In the genomic region with DNA sequence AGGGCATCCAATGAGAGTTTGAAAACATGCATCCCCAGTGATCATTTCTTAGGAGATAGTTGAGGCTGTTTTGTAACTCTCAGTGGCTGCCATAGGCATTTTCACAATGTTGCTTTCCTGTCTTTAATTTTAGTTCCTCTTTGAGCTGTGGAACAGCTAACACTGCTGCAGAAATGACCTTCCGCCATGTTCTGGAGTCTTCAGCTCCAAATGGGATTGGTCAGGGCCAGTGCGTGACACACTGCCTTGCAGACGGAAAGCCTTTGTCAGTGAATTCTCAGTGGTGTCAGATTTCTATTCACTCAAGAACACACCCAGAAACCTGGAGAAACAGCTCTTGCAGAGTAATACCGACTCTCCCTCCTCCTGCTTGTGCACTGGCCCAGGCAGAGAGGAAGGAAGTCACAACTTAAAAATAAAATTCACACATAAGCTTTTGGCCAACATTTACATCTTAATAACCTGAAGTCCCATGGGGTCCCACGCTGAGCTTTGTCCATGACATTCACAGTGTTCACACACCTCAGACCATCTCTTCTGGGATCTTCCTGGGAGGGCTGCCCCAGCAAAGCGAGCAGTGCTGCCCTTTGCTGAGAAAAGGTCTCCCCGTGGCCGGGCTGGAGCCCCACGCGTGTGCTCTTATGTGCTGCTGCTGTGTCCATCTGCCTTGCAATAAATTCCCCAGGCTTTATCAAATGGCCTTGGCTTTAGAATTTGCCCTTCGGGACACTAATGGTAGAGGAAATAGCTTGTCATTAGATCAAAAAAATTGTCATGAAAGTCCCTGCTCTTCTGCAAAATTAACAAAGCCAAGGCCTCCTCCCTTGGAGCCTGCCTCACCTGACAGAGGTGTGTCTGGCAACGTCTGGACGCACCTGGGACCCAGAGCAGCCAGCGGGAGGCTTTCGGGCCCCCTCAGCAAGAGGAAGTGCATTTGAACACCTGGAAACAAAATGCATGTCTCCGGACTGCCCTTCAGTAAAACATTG, we compare ENCODE assay signal across 1 cellular context.
TF ChIP-seq lines count a peak whose summit lies in the region.

No MANE protein-coding gene starts in this region.

TF ChIP-seq in HepG2, 621 proteins besides CTCF, POLR2A, EP300 and RAD21 (continued from another document and continues in another):
- TF ChIP-seq, protein P1, sequence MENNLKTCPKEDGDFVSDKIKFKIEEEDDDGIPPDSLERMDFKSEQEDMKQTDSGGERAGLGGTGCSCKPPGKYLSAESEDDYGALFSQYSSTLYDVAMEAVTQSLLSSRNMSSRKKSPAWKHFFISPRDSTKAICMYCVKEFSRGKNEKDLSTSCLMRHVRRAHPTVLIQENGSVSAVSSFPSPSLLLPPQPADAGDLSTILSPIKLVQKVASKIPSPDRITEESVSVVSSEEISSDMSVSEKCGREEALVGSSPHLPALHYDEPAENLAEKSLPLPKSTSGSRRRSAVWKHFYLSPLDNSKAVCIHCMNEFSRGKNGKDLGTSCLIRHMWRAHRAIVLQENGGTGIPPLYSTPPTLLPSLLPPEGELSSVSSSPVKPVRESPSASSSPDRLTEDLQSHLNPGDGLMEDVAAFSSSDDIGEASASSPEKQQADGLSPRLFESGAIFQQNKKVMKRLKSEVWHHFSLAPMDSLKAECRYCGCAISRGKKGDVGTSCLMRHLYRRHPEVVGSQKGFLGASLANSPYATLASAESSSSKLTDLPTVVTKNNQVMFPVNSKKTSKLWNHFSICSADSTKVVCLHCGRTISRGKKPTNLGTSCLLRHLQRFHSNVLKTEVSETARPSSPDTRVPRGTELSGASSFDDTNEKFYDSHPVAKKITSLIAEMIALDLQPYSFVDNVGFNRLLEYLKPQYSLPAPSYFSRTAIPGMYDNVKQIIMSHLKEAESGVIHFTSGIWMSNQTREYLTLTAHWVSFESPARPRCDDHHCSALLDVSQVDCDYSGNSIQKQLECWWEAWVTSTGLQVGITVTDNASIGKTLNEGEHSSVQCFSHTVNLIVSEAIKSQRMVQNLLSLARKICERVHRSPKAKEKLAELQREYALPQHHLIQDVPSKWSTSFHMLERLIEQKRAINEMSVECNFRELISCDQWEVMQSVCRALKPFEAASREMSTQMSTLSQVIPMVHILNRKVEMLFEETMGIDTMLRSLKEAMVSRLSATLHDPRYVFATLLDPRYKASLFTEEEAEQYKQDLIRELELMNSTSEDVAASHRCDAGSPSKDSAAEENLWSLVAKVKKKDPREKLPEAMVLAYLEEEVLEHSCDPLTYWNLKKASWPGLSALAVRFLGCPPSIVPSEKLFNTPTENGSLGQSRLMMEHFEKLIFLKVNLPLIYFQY (CRISPR knock-in tag; IDR thresholded peaks at IDR 0.05; ENCODE audit: borderline replicate concordance): no peak
- TF ChIP-seq ZNF10 (CRISPR knock-in tag; IDR thresholded peaks at IDR 0.05; ENCODE audit: borderline replicate concordance, low read depth) (no peak), TEAD2 (CRISPR knock-in tag; IDR thresholded peaks at IDR 0.05) (no peak), NONO (IDR thresholded peaks at IDR 0.05) (no peak), NONO (CRISPR knock-in tag; conservative IDR thresholded peaks at IDR 0.05) (no peak), EZH2 (conservative IDR thresholded peaks at IDR 0.05; ENCODE audit: low read depth, low read length) (no peak), NFE2L2 (IDR thresholded peaks at IDR 0.05; ENCODE audit: low read length) (no peak), SKI (IDR thresholded peaks at IDR 0.05; ENCODE audit: partially characterized antibody) (no peak), TBP (CRISPR knock-in tag; IDR thresholded peaks at IDR 0.05) (no peak), ZNF367 (CRISPR knock-in tag; IDR thresholded peaks at IDR 0.05; ENCODE audit: borderline replicate concordance) (no peak), SIX1 (CRISPR knock-in tag; IDR thresholded peaks at IDR 0.05; ENCODE audit: borderline replicate concordance) (peak; percentile 69; the same call in 1 of the 2 replicates), CAMTA2 (CRISPR knock-in tag; IDR thresholded peaks at IDR 0.05; ENCODE audit: borderline replicate concordance) (no peak), NR3C1 (CRISPR knock-in tag; IDR thresholded peaks at IDR 0.05) (no peak), RBM39 (IDR thresholded peaks at IDR 0.05; ENCODE audit: low read depth, low read length, poor library complexity, severe bottlenecking) (no peak), CHCHD3 (CRISPR knock-in tag; IDR thresholded peaks at IDR 0.05) (no peak), ZNF432 (CRISPR knock-in tag; IDR thresholded peaks at IDR 0.05; ENCODE audit: borderline replicate concordance) (no peak), CBX1 (IDR thresholded peaks at IDR 0.05; ENCODE audit: low read depth) (no peak)
- TF ChIP-seq, protein P2, sequence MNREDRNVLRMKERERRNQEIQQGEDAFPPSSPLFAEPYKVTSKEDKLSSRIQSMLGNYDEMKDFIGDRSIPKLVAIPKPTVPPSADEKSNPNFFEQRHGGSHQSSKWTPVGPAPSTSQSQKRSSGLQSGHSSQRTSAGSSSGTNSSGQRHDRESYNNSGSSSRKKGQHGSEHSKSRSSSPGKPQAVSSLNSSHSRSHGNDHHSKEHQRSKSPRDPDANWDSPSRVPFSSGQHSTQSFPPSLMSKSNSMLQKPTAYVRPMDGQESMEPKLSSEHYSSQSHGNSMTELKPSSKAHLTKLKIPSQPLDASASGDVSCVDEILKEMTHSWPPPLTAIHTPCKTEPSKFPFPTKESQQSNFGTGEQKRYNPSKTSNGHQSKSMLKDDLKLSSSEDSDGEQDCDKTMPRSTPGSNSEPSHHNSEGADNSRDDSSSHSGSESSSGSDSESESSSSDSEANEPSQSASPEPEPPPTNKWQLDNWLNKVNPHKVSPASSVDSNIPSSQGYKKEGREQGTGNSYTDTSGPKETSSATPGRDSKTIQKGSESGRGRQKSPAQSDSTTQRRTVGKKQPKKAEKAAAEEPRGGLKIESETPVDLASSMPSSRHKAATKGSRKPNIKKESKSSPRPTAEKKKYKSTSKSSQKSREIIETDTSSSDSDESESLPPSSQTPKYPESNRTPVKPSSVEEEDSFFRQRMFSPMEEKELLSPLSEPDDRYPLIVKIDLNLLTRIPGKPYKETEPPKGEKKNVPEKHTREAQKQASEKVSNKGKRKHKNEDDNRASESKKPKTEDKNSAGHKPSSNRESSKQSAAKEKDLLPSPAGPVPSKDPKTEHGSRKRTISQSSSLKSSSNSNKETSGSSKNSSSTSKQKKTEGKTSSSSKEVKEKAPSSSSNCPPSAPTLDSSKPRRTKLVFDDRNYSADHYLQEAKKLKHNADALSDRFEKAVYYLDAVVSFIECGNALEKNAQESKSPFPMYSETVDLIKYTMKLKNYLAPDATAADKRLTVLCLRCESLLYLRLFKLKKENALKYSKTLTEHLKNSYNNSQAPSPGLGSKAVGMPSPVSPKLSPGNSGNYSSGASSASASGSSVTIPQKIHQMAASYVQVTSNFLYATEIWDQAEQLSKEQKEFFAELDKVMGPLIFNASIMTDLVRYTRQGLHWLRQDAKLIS (CRISPR knock-in tag; IDR thresholded peaks at IDR 0.05): no peak
- TF ChIP-seq, protein P3, sequence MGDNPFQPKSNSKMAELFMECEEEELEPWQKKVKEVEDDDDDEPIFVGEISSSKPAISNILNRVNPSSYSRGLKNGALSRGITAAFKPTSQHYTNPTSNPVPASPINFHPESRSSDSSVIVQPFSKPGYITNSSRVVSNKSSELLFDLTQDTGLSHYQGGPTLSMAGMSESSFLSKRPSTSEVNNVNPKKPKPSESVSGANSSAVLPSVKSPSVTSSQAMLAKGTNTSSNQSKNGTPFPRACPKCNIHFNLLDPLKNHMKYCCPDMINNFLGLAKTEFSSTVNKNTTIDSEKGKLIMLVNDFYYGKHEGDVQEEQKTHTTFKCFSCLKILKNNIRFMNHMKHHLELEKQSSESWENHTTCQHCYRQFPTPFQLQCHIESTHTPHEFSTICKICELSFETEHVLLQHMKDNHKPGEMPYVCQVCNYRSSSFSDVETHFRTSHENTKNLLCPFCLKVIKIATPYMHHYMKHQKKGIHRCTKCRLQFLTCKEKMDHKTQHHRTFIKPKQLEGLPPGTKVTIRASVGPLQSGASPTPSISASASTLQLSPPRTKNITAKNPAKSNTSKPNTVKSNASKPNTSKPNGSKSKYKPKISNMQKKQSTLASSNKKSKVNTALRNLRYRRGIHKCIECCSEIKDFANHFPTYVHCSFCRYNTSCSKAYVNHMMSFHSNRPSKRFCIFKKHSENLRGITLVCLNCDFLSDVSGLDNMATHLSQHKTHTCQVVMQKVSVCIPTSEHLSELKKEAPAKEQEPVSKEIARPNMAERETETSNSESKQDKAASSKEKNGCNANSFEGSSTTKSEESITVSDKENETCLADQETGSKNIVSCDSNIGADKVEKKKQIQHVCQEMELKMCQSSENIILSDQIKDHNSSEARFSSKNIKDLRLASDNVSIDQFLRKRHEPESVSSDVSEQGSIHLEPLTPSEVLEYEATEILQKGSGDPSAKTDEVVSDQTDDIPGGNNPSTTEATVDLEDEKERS (CRISPR knock-in tag; IDR thresholded peaks at IDR 0.05): no peak
- TF ChIP-seq, protein P4, sequence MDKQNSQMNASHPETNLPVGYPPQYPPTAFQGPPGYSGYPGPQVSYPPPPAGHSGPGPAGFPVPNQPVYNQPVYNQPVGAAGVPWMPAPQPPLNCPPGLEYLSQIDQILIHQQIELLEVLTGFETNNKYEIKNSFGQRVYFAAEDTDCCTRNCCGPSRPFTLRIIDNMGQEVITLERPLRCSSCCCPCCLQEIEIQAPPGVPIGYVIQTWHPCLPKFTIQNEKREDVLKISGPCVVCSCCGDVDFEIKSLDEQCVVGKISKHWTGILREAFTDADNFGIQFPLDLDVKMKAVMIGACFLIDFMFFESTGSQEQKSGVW (CRISPR knock-in tag; IDR thresholded peaks at IDR 0.05; ENCODE audit: borderline replicate concordance): no peak
- TF ChIP-seq, protein P5, sequence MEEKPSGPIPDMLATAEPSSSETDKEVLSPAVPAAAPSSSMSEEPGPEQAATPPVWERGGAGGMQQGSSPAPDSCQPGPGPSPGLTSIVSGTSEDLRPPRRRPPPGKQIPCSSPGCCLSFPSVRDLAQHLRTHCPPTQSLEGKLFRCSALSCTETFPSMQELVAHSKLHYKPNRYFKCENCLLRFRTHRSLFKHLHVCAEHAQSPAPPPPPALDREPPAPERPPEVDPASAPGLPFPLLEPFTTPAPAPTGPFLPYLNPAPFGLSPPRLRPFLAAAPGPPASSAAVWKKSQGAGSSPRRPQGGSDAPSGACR (CRISPR knock-in tag; IDR thresholded peaks at IDR 0.05): no peak; the same call in 1 of the 2 replicates
- TF ChIP-seq, protein P6, sequence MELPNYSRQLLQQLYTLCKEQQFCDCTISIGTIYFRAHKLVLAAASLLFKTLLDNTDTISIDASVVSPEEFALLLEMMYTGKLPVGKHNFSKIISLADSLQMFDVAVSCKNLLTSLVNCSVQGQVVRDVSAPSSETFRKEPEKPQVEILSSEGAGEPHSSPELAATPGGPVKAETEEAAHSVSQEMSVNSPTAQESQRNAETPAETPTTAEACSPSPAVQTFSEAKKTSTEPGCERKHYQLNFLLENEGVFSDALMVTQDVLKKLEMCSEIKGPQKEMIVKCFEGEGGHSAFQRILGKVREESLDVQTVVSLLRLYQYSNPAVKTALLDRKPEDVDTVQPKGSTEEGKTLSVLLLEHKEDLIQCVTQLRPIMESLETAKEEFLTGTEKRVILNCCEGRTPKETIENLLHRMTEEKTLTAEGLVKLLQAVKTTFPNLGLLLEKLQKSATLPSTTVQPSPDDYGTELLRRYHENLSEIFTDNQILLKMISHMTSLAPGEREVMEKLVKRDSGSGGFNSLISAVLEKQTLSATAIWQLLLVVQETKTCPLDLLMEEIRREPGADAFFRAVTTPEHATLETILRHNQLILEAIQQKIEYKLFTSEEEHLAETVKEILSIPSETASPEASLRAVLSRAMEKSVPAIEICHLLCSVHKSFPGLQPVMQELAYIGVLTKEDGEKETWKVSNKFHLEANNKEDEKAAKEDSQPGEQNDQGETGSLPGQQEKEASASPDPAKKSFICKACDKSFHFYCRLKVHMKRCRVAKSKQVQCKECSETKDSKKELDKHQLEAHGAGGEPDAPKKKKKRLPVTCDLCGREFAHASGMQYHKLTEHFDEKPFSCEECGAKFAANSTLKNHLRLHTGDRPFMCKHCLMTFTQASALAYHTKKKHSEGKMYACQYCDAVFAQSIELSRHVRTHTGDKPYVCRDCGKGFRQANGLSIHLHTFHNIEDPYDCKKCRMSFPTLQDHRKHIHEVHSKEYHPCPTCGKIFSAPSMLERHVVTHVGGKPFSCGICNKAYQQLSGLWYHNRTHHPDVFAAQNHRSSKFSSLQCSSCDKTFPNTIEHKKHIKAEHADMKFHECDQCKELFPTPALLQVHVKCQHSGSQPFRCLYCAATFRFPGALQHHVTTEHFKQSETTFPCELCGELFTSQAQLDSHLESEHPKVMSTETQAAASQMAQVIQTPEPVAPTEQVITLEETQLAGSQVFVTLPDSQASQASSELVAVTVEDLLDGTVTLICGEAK (IDR thresholded peaks at IDR 0.05): no peak
- TF ChIP-seq, protein P6 (CRISPR knock-in tag; IDR thresholded peaks at IDR 0.05): no peak
- TF ChIP-seq, protein P7, sequence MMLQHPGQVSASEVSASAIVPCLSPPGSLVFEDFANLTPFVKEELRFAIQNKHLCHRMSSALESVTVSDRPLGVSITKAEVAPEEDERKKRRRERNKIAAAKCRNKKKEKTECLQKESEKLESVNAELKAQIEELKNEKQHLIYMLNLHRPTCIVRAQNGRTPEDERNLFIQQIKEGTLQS (CRISPR knock-in tag; IDR thresholded peaks at IDR 0.05): no peak
- TF ChIP-seq, protein P8, sequence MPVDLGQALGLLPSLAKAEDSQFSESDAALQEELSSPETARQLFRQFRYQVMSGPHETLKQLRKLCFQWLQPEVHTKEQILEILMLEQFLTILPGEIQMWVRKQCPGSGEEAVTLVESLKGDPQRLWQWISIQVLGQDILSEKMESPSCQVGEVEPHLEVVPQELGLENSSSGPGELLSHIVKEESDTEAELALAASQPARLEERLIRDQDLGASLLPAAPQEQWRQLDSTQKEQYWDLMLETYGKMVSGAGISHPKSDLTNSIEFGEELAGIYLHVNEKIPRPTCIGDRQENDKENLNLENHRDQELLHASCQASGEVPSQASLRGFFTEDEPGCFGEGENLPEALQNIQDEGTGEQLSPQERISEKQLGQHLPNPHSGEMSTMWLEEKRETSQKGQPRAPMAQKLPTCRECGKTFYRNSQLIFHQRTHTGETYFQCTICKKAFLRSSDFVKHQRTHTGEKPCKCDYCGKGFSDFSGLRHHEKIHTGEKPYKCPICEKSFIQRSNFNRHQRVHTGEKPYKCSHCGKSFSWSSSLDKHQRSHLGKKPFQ (CRISPR knock-in tag; IDR thresholded peaks at IDR 0.05; ENCODE audit: insufficient replicate concordance): no peak
